21 cellular contexts compared by ENCODE assay signal in genomic region chr6:119628691-119629621, GRCh38.
A peak's percentile ranks its signal among the peaks of the same experiment; 100 is the strongest.
DNase-seq lines count a peak whose midpoint lies in the region; ATAC-seq and TF ChIP-seq lines count a peak whose summit lies in the region.
"Had no signal": no experiment of that assay in that cellular context is flagged by ENCODE, and none has a peak within 500 bp of the region (broad histone marks: within the 10 kb centered on the region; RNA-seq: fewer than 3 reads in every experiment).

No MANE protein-coding gene starts in this region.

- POLR2A ChIA-PET in PC-3 (lab: Charles Lee; ENCODE audit: unreplicated experiment): no interaction called here

- H3K4me1 Mint-ChIP-seq in activated T-helper 1 cell treated with anti-CD3 and anti-CD28 coated beads, Interleukin-12 subunit alpha, Interleukin-12 subunit beta, Interleukin-2, Interleukin-4 antibody, amounts not matched to agents 30 ng/mL and 10 ng/mL and 1 ng/mL, durations not matched to agents 14 hours and 24 hours and 36 hours (ENCODE audit: low read depth): no peaks in the 10 kb centered on the region
- H3K4me1 Mint-ChIP-seq: activated CD4-positive, alpha-beta T cell treated with anti-CD3 and anti-CD28 coated beads, Interleukin-2, amount 10 ng/mL, durations not matched to agents 24 days and 14 days had no signal

- peak; percentile 8; the same call in 1 of the 2 replicates for ATAC-seq in PC-3
- no peak for ATAC-seq in aorta (ENCODE audit: low FRiP score)
- ATAC-seq: heart right ventricle, left ventricle myocardium superior had no signal

- CTCF ChIA-PET in PC-3 (lab: Charles Lee): interaction anchor here (1.2 kb wide), 1 partner anchor 278 kb away, joined by 10 read pairs; no protein-coding TSS in a partner anchor

- H3K27ac ChIP-seq in PC-3 (ENCODE audit: low read length) (peak overlapping the region; percentile 93), trophoblast cell (ENCODE audit: low read depth, low read length) (no peak overlapping the region), aorta (ENCODE audit: low read depth in 1 of 2, low read length in 2 of 2) (no peak overlapping the region)
- H3K27ac ChIP-seq: heart right ventricle, sigmoid colon, transverse colon had no signal

- peak overlapping the region; percentile 28 for H4K91ac ChIP-seq in trophoblast cell (ENCODE audit: low read depth, low read length)

- H3K14ac ChIP-seq in trophoblast cell (ENCODE audit: low read length): no peak overlapping the region

- no peaks in the 10 kb centered on the region for H3K79me2 ChIP-seq in PC-3 (ENCODE audit: low read length)
- no peaks in the 10 kb centered on the region for H3K79me2 ChIP-seq in trophoblast cell (ENCODE audit: control insufficient read depth, insufficient read depth, low read length, poor library complexity)

- no CpG with 5 or more reads among the region's 7 CpGs for WGBS in trophoblast cell (ENCODE audit: extremely low coverage, insufficient coverage, insufficient read length)
- WGBS in aorta, 2 donors: 84 to 87% methylated on average over 7 of the region's 7 CpGs

- no peaks in the 10 kb centered on the region for H3K9me2 ChIP-seq in PC-3 (replicated peaks; ENCODE audit: low read length)

- no peaks in the 10 kb centered on the region for H3K27me3 ChIP-seq in PC-3 (ENCODE audit: low read length)
- H3K27me3 ChIP-seq in trophoblast cell (ENCODE audit: insufficient read depth, low read length): no peaks in the 10 kb centered on the region
- no peaks in the 10 kb centered on the region for H3K27me3 ChIP-seq in aorta (ENCODE audit: control insufficient read depth in 1 of 2, insufficient read depth in 2 of 2, low read length in 1 of 2)
- H3K27me3 ChIP-seq: BE2C, heart right ventricle, sigmoid colon, transverse colon had no signal

- H3K27ac Mint-ChIP-seq in activated T-helper 1 cell treated with anti-CD3 and anti-CD28 coated beads, Interleukin-12 subunit alpha, Interleukin-12 subunit beta, Interleukin-2, Interleukin-4 antibody, amounts not matched to agents 30 ng/mL and 10 ng/mL and 1 ng/mL, durations not matched to agents 14 hours and 24 hours and 36 hours: no peak overlapping the region
- H3K27ac Mint-ChIP-seq: activated CD4-positive, alpha-beta T cell treated with anti-CD3 and anti-CD28 coated beads, Interleukin-2, amount 10 ng/mL, durations not matched to agents 24 days and 14 days; activated naive CD8-positive, alpha-beta T cell had no signal

- 0 out of 2 replicates have a peak overlapping the region, but pooled peaks have one; percentile 24 for H2AFZ ChIP-seq in PC-3 (ENCODE audit: low read length)
- no peak overlapping the region for H2AFZ ChIP-seq in trophoblast cell (ENCODE audit: insufficient read depth, low read length, poor library complexity)

- H2BK120ac ChIP-seq in trophoblast cell (ENCODE audit: insufficient read depth, low read length, poor library complexity): no peak overlapping the region

- no peak overlapping the region for H3K23ac ChIP-seq in trophoblast cell (ENCODE audit: low read length)

- H3K4me3 ChIP-seq in PC-3 (ENCODE audit: low read length) (no peak overlapping the region), epithelial cell of esophagus (ENCODE audit: low read length) (no peak overlapping the region), trophoblast cell (ENCODE audit: low read depth, low read length) (no peak overlapping the region), aorta (ENCODE audit: low read length in 2 of 2) (no peak overlapping the region)
- H3K4me3 ChIP-seq: heart right ventricle, sigmoid colon, transverse colon had no signal

- H3K9me3 Mint-ChIP-seq in activated T-helper 1 cell treated with anti-CD3 and anti-CD28 coated beads, Interleukin-12 subunit alpha, Interleukin-12 subunit beta, Interleukin-2, Interleukin-4 antibody, amounts not matched to agents 30 ng/mL and 10 ng/mL and 1 ng/mL, durations not matched to agents 14 hours and 24 hours and 36 hours: no peaks in the 10 kb centered on the region
- H3K9me3 Mint-ChIP-seq: activated CD4-positive, alpha-beta T cell treated with anti-CD3 and anti-CD28 coated beads, Interleukin-2, amount 10 ng/mL, durations not matched to agents 24 days and 14 days had no signal

- peaks cover 7% of the 10 kb centered on the region for H3K79me1 ChIP-seq in trophoblast cell (ENCODE audit: low read length)

- H2BK5ac ChIP-seq in trophoblast cell (ENCODE audit: low read depth, low read length, poor library complexity): no peak overlapping the region

- no peak overlapping the region for H3K4ac ChIP-seq in trophoblast cell (ENCODE audit: low read depth, low read length)

- intact Hi-C loops in PC-3 (cut with micrococcal nuclease) (loop anchor here (1.0 to 5.0 kb wide), 4 partner anchors 88 to 481 kb away; no protein-coding TSS in a partner anchor), aorta (cut with DNase I) (no loop called here)
- intact Hi-C loops in activated T-helper 1 cell treated with anti-CD3 and anti-CD28 coated beads, Interleukin-12 subunit alpha, Interleukin-12 subunit beta, Interleukin-2, Interleukin-4 antibody, amounts not matched to agents 30 ng/mL and 10 ng/mL and 1 ng/mL, durations not matched to agents 14 hours and 24 hours and 36 hours (cut with micrococcal nuclease): no loop called here

- peak overlapping the region; percentile 66; the same call in 1 of the 2 replicates for H3K4me2 ChIP-seq in PC-3 (ENCODE audit: low read length)
- no peak overlapping the region for H3K4me2 ChIP-seq in trophoblast cell (ENCODE audit: low read length)

- no TSS peak for BruUV-seq in PC-3 (replicated peaks; lab: Mats Ljungman, UMichigan)

- no peaks in the 10 kb centered on the region for H4K20me1 ChIP-seq in PC-3 (ENCODE audit: low read length)

- H3F3A ChIP-seq in PC-3 (ENCODE audit: low read length, unreplicated experiment): peaks cover 4% of the 10 kb centered on the region

- no peaks in the 10 kb centered on the region for H3K36me3 Mint-ChIP-seq in activated T-helper 1 cell treated with anti-CD3 and anti-CD28 coated beads, Interleukin-12 subunit alpha, Interleukin-12 subunit beta, Interleukin-2, Interleukin-4 antibody, amounts not matched to agents 30 ng/mL and 10 ng/mL and 1 ng/mL, durations not matched to agents 14 hours and 24 hours and 36 hours (ENCODE audit: low read depth)
- H3K36me3 Mint-ChIP-seq: activated naive CD8-positive, alpha-beta T cell; brain had no signal

- peak overlapping the region; percentile 35 for H4K8ac ChIP-seq in trophoblast cell (ENCODE audit: low read depth, low read length)

- DNase-seq in DMS53 (lab: John Stamatoyannopoulos, UW) (peak; percentile 13), DMS53 treated with DMSO at 0.1 percent for 48 hours (lab: John Stamatoyannopoulos, UW; ENCODE audit: unreplicated experiment) (no peak), PC-3 (no peak), epithelial cell of esophagus (ENCODE audit: low read depth) (no peak), trophoblast cell (no peak), aorta (no peak), T1000 (lab: John Stamatoyannopoulos, UW) (no peak)
- no peak for DNase-seq in activated T-helper 1 cell treated with anti-CD3 and anti-CD28 coated beads, Interleukin-12 subunit alpha, Interleukin-12 subunit beta, Interleukin-2, Interleukin-4 antibody, amounts not matched to agents 30 ng/mL and 10 ng/mL and 1 ng/mL, durations not matched to agents 14 hours and 24 hours and 36 hours (ENCODE audit: low spot score)
- DNase-seq: activated CD4-positive, alpha-beta T cell treated with anti-CD3 and anti-CD28 coated beads, Interleukin-2, amount 10 ng/mL, durations not matched to agents 24 days and 14 days; BE2C; COR-L47; heart right ventricle; left ventricle myocardium superior; NCI-H146; NCI-H524; posterior cingulate gyrus; sigmoid colon; stimulated activated CD8-positive, alpha-beta memory T cell treated with anti-CD3 and anti-CD28 coated beads, Interleukin-4, amount 100 ng/mL, for 48 hours; transverse colon had no signal

- H3K18ac ChIP-seq in trophoblast cell (ENCODE audit: low read length): peak overlapping the region; percentile 78

- no peak overlapping the region for H2BK12ac ChIP-seq in trophoblast cell (ENCODE audit: low read length)

- no peak overlapping the region for H3K9ac ChIP-seq in PC-3 (ENCODE audit: low read length)
- no peak overlapping the region for H3K9ac ChIP-seq in trophoblast cell (ENCODE audit: low read length)

- H3K9me3 ChIP-seq in PC-3 (ENCODE audit: low read length): no peaks in the 10 kb centered on the region
- H3K9me3 ChIP-seq in trophoblast cell (ENCODE audit: insufficient read depth, low read depth, low read length): no peaks in the 10 kb centered on the region
- no peaks in the 10 kb centered on the region for H3K9me3 ChIP-seq in aorta (ENCODE audit: control insufficient read depth, low read length)
- H3K9me3 ChIP-seq: BE2C, sigmoid colon, transverse colon had no signal

- H3K36me3 ChIP-seq in PC-3 (ENCODE audit: low read depth, low read length): no peaks in the 10 kb centered on the region
- no peaks in the 10 kb centered on the region for H3K36me3 ChIP-seq in trophoblast cell (ENCODE audit: control insufficient read depth in 1 of 2, insufficient read depth in 2 of 2, low read length in 2 of 2)
- H3K36me3 ChIP-seq in aorta (ENCODE audit: control insufficient read depth in 1 of 2, insufficient read depth in 2 of 2, low read length in 1 of 2): no peaks in the 10 kb centered on the region
- H3K36me3 ChIP-seq: BE2C, heart right ventricle, sigmoid colon, transverse colon had no signal

- no peak for TF ChIP-seq CTCF in PC-3 (conservative IDR thresholded peaks at IDR 0.05; ENCODE audit: low read depth, low read length)
- TF ChIP-seq CTCF in epithelial cell of esophagus (IDR thresholded peaks at IDR 0.05; ENCODE audit: insufficient read depth, low read depth, low read length, missing control alignments): peak; percentile 11

- H3K4me3 Mint-ChIP-seq in activated T-helper 1 cell treated with anti-CD3 and anti-CD28 coated beads, Interleukin-12 subunit alpha, Interleukin-12 subunit beta, Interleukin-2, Interleukin-4 antibody, amounts not matched to agents 30 ng/mL and 10 ng/mL and 1 ng/mL, durations not matched to agents 14 hours and 24 hours and 36 hours: no peak overlapping the region
- H3K4me3 Mint-ChIP-seq: activated CD4-positive, alpha-beta T cell treated with anti-CD3 and anti-CD28 coated beads, Interleukin-2, amount 10 ng/mL, durations not matched to agents 24 days and 14 days; activated naive CD8-positive, alpha-beta T cell; brain had no signal

- no peak overlapping the region for H2AK5ac ChIP-seq in trophoblast cell (ENCODE audit: low read length)

- no peak overlapping the region for H4K12ac ChIP-seq in trophoblast cell (ENCODE audit: low read depth, low read length)

- H3K4me1 ChIP-seq in PC-3 (ENCODE audit: insufficient read depth, low read length) (peaks cover 26% of the 10 kb centered on the region), trophoblast cell (ENCODE audit: control insufficient read depth in 1 of 2, insufficient read depth in 2 of 2, low read length in 2 of 2) (peaks cover 2 to 7% of the 10 kb centered on the region in 2 experiments), aorta (ENCODE audit: control insufficient read depth in 1 of 2, insufficient read depth in 2 of 2, low read length in 2 of 2) (no peaks in the 10 kb centered on the region)
- H3K4me1 ChIP-seq: BE2C, heart right ventricle, sigmoid colon had no signal

- no peaks in the 10 kb centered on the region for H3K27me3 Mint-ChIP-seq in activated T-helper 1 cell treated with anti-CD3 and anti-CD28 coated beads, Interleukin-12 subunit alpha, Interleukin-12 subunit beta, Interleukin-2, Interleukin-4 antibody, amounts not matched to agents 30 ng/mL and 10 ng/mL and 1 ng/mL, durations not matched to agents 14 hours and 24 hours and 36 hours (ENCODE audit: insufficient read depth)
- H3K27me3 Mint-ChIP-seq: brain had no signal
